Comparison of ENCODE assay signal across 1 cellular context in the genomic region with DNA sequence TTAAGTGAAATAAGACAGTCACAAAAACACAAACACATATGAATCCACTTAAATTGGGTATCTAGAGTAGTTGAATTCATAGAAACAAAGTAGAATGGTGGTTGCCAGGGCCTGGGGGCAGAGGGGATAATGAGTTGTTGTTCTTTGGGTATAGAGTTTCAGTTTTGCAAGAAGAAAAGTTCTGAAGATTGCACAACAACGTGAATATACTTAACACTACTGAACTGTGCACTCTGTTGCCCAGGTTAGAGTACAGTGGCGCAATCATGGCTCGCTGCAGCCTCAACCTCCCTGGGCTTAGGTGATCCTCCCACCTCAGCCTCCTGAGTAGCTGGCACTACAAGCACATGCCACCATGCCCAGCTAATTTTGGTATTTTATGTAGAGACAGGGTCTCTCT.
TF ChIP-seq lines count a peak whose summit lies in the region.

No MANE protein-coding gene starts in this region.

TF ChIP-seq in HepG2, 621 proteins besides CTCF, POLR2A, EP300 and RAD21 (continued from another document and continues in another):
- TF ChIP-seq ZNF609 (CRISPR knock-in tag; IDR thresholded peaks at IDR 0.05; ENCODE audit: borderline replicate concordance) (peak; percentile 59; the same call in 1 of the 2 replicates), STAG1 (CRISPR knock-in tag; IDR thresholded peaks at IDR 0.05) (no peak), JUN (CRISPR knock-in tag; IDR thresholded peaks at IDR 0.05) (no peak), NCOA2 (CRISPR knock-in tag; IDR thresholded peaks at IDR 0.05) (peak; percentile 71), KMT2A (CRISPR knock-in tag; IDR thresholded peaks at IDR 0.05) (no peak), HMGA1 (CRISPR knock-in tag; conservative IDR thresholded peaks at IDR 0.05) (no peak), ZNF33A (CRISPR knock-in tag; IDR thresholded peaks at IDR 0.05; ENCODE audit: borderline replicate concordance) (no peak), ZNF574 (CRISPR knock-in tag; IDR thresholded peaks at IDR 0.05) (peak; percentile 83), SATB2 (CRISPR knock-in tag; IDR thresholded peaks at IDR 0.05) (no peak), YY1 (IDR thresholded peaks at IDR 0.05; ENCODE audit: insufficient read depth, insufficient replicate concordance, low read depth, low read length) (no peak), KDM5B (CRISPR knock-in tag; IDR thresholded peaks at IDR 0.05; ENCODE audit: borderline replicate concordance) (no peak; the same call in 1 of the 2 replicates), MNT (IDR thresholded peaks at IDR 0.05) (no peak), ZZZ3 (CRISPR knock-in tag; IDR thresholded peaks at IDR 0.05; ENCODE audit: borderline replicate concordance) (no peak), SIN3B (IDR thresholded peaks at IDR 0.05; ENCODE audit: low read length) (no peak), ZMYM3 (CRISPR knock-in tag; IDR thresholded peaks at IDR 0.05) (peak; percentile 100), CCDC6 (CRISPR knock-in tag; IDR thresholded peaks at IDR 0.05) (no peak), CREB3 (CRISPR knock-in tag; IDR thresholded peaks at IDR 0.05) (no peak), KAT8 (CRISPR knock-in tag; IDR thresholded peaks at IDR 0.05) (peak; percentile 64), TCF12 (IDR thresholded peaks at IDR 0.05) (no peak), TCF12 (CRISPR knock-in tag; IDR thresholded peaks at IDR 0.05) (0 out of 2 replicates have a peak, but pooled peaks have one; percentile 45), KAT7 (CRISPR knock-in tag; IDR thresholded peaks at IDR 0.05; ENCODE audit: borderline replicate concordance) (no peak), IKZF1 (IDR thresholded peaks at IDR 0.05) (no peak), PRPF4 (IDR thresholded peaks at IDR 0.05; ENCODE audit: low read depth, low read length, poor library complexity, severe bottlenecking) (no peak), CREM (IDR thresholded peaks at IDR 0.05) (peak; percentile 60), CREM (CRISPR knock-in tag; IDR thresholded peaks at IDR 0.05) (no peak), ZNF207 (IDR thresholded peaks at IDR 0.05; ENCODE audit: borderline replicate concordance) (no peak), ZNF354B (CRISPR knock-in tag; IDR thresholded peaks at IDR 0.05) (no peak), HNF4A (CRISPR knock-in tag; IDR thresholded peaks at IDR 0.05) (peak; percentile 99), HMGXB3 (CRISPR knock-in tag; IDR thresholded peaks at IDR 0.05; ENCODE audit: borderline replicate concordance) (peak; percentile 48; the same call in 1 of the 2 replicates), TMF1 (CRISPR knock-in tag; IDR thresholded peaks at IDR 0.05; ENCODE audit: low read depth) (no peak), ONECUT2 (CRISPR knock-in tag; IDR thresholded peaks at IDR 0.05) (no peak), ZNF253 (CRISPR knock-in tag; IDR thresholded peaks at IDR 0.05; ENCODE audit: borderline replicate concordance) (no peak), SNRNP70 (IDR thresholded peaks at IDR 0.05; ENCODE audit: low read depth, low read length) (no peak), BRCA1 (CRISPR knock-in tag; IDR thresholded peaks at IDR 0.05) (no peak)
- TF ChIP-seq, protein P1, sequence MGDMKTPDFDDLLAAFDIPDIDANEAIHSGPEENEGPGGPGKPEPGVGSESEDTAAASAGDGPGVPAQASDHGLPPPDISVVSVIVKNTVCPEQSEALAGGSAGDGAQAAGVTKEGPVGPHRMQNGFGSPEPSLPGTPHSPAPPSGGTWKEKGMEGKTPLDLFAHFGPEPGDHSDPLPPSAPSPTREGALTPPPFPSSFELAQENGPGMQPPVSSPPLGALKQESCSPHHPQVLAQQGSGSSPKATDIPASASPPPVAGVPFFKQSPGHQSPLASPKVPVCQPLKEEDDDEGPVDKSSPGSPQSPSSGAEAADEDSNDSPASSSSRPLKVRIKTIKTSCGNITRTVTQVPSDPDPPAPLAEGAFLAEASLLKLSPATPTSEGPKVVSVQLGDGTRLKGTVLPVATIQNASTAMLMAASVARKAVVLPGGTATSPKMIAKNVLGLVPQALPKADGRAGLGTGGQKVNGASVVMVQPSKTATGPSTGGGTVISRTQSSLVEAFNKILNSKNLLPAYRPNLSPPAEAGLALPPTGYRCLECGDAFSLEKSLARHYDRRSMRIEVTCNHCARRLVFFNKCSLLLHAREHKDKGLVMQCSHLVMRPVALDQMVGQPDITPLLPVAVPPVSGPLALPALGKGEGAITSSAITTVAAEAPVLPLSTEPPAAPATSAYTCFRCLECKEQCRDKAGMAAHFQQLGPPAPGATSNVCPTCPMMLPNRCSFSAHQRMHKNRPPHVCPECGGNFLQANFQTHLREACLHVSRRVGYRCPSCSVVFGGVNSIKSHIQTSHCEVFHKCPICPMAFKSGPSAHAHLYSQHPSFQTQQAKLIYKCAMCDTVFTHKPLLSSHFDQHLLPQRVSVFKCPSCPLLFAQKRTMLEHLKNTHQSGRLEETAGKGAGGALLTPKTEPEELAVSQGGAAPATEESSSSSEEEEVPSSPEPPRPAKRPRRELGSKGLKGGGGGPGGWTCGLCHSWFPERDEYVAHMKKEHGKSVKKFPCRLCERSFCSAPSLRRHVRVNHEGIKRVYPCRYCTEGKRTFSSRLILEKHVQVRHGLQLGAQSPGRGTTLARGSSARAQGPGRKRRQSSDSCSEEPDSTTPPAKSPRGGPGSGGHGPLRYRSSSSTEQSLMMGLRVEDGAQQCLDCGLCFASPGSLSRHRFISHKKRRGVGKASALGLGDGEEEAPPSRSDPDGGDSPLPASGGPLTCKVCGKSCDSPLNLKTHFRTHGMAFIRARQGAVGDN (CRISPR knock-in tag; IDR thresholded peaks at IDR 0.05) = no peak; the same call in 1 of the 2 replicates
- TF ChIP-seq, protein P2, sequence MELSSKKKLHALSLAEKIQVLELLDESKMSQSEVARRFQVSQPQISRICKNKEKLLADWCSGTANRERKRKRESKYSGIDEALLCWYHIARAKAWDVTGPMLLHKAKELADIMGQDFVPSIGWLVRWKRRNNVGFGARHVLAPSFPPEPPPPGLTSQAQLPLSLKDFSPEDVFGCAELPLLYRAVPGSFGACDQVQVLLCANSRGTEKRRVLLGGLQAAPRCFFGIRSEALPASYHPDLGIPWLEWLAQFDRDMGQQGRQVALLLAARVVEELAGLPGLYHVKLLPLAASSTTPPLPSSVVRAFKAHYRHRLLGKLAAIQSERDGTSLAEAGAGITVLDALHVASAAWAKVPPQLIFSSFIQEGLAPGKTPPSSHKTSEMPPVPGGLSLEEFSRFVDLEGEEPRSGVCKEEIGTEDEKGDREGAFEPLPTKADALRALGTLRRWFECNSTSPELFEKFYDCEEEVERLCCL (CRISPR knock-in tag; IDR thresholded peaks at IDR 0.05; ENCODE audit: borderline replicate concordance) = no peak
